In genomic region chr18:48931680-48932461, GRCh38 we compare ENCODE assay signal across 8 cellular contexts. TPM values are rescaled to one million over a fixed set of nuclear protein-coding genes. Genes with fewer than 3 reads are reported as not detected.
DNase-seq lines count a peak whose midpoint lies in the region; ATAC-seq, FAIRE-seq and TF ChIP-seq lines count a peak whose summit lies in the region.

No MANE protein-coding gene starts in this region.

- no peak overlapping the region for H3K4me3 ChIP-seq in HUES48 (ENCODE audit: low read depth, low read length)
- H3K4me3 ChIP-seq in astrocyte (ENCODE audit: insufficient read depth, low read depth, low read length) = no peak overlapping the region
- H3K4me3 ChIP-seq in neural progenitor cell = no peak overlapping the region
- H3K4me3 ChIP-seq in foreskin fibroblast (ENCODE audit: low read depth in 1 of 2, low read length in 2 of 2) = no peak overlapping the region

- peak overlapping the region; percentile 73 for H3K4me2 ChIP-seq in astrocyte (ENCODE audit: low read length)
- H3K4me2 ChIP-seq in neural progenitor cell = no peak overlapping the region

- H3K27ac ChIP-seq in HUES48 (ENCODE audit: low read depth, low read length) (peak overlapping the region; percentile 32), astrocyte (ENCODE audit: low read depth, low read length) (peak overlapping the region; percentile 90), neural progenitor cell (no peak overlapping the region)

- no peaks in the 10 kb centered on the region for H3K27me3 Mint-ChIP-seq in astrocyte (ENCODE audit: low read depth, unreplicated experiment)
- H3K27me3 Mint-ChIP-seq in neural progenitor cell (ENCODE audit: insufficient read depth, low read depth) = peaks cover 7% of the 10 kb centered on the region

- H3K4me1 ChIP-seq in HUES48 (ENCODE audit: control insufficient read depth, insufficient read depth, low read length) (peaks cover 96% of the 10 kb centered on the region), astrocyte (ENCODE audit: insufficient read depth, low read length) (peaks cover 83% of the 10 kb centered on the region), neural progenitor cell (peaks cover 21% of the 10 kb centered on the region)

- no peak for FAIRE-seq in astrocyte (lab: Jason Lieb, UNC)

- H3F3A ChIP-seq in neural progenitor cell (ENCODE audit: low read depth) = no peaks in the 10 kb centered on the region

- TF ChIP-seq CTCF in astrocyte (IDR thresholded peaks at IDR 0.05; ENCODE audit: insufficient read depth, low read depth, low read length) (no peak), neural progenitor cell (IDR thresholded peaks at IDR 0.05) (no peak), foreskin fibroblast (IDR thresholded peaks at IDR 0.05; ENCODE audit: low read depth, low read length) (no peak)

- H3K36me3 Mint-ChIP-seq in astrocyte (ENCODE audit: low read depth, unreplicated experiment) = peaks cover 29% of the 10 kb centered on the region
- H3K36me3 Mint-ChIP-seq in neural progenitor cell = peaks cover 15% of the 10 kb centered on the region

- no peaks in the 10 kb centered on the region for H3K9me3 ChIP-seq in HUES48 (ENCODE audit: control insufficient read depth, insufficient read depth, low read length)
- H3K9me3 ChIP-seq in astrocyte (ENCODE audit: insufficient read depth, low read depth, low read length) = no peaks in the 10 kb centered on the region
- no peaks in the 10 kb centered on the region for H3K9me3 ChIP-seq in neural progenitor cell (ENCODE audit: low read depth)

- H3K36me3 ChIP-seq in HUES48 (ENCODE audit: control insufficient read depth, insufficient read depth, low read length) (peaks cover 9% of the 10 kb centered on the region), astrocyte (ENCODE audit: insufficient read depth, low read length) (peaks cover 6% of the 10 kb centered on the region), neural progenitor cell (no peaks in the 10 kb centered on the region)

- H3K9ac ChIP-seq in HUES48 (ENCODE audit: low read depth, low read length) = no peak overlapping the region
- H3K9ac ChIP-seq in astrocyte (ENCODE audit: low read length) = peak overlapping the region; percentile 57
- no peak overlapping the region for H3K9ac ChIP-seq in neural progenitor cell

- H3K79me2 ChIP-seq in astrocyte (ENCODE audit: insufficient read depth, low read length) (peaks cover 100% of the 10 kb centered on the region), neural progenitor cell (ENCODE audit: low read depth) (no peaks in the 10 kb centered on the region)

- H4K20me1 ChIP-seq in astrocyte (ENCODE audit: insufficient read depth, low read length) (peaks cover 91% of the 10 kb centered on the region), neural progenitor cell (ENCODE audit: low read depth) (no peaks in the 10 kb centered on the region)

- DNase-seq in astrocyte (ENCODE audit: low read depth) (no peak), neural progenitor cell (ENCODE audit: low spot score) (no peak), foreskin fibroblast (no peak), NCI-H1417 treated with DMSO at 0.1 percent for 48 hours (lab: John Stamatoyannopoulos, UW) (no peak), NCI-H1417 (lab: John Stamatoyannopoulos, UW) (no peak)

- H2AFZ ChIP-seq in astrocyte (ENCODE audit: low read depth, low read length) (no peak overlapping the region), neural progenitor cell (replicated peaks) (no peak overlapping the region)

- no peaks in the 10 kb centered on the region for H3K9me3 Mint-ChIP-seq in astrocyte (ENCODE audit: unreplicated experiment)
- H3K9me3 Mint-ChIP-seq in neural progenitor cell = no peaks in the 10 kb centered on the region

- H3K27ac Mint-ChIP-seq in astrocyte (ENCODE audit: unreplicated experiment) (no peak overlapping the region), neural progenitor cell (peak overlapping the region; percentile 75)

- ATAC-seq in GM18502 (IDR thresholded peaks at IDR 0.05; ENCODE audit: poor library complexity, unreplicated experiment) (peak; percentile 39), HG03457 (IDR thresholded peaks at IDR 0.05; ENCODE audit: unreplicated experiment) (no peak)

- H3K4me1 Mint-ChIP-seq in astrocyte (ENCODE audit: low read depth, unreplicated experiment) = peaks cover 93% of the 10 kb centered on the region
- H3K4me1 Mint-ChIP-seq in neural progenitor cell = peaks cover 67% of the 10 kb centered on the region

- H3K4me3 Mint-ChIP-seq in astrocyte (ENCODE audit: unreplicated experiment) (peak overlapping the region; percentile 58), neural progenitor cell (no peak overlapping the region)

- H3K27me3 ChIP-seq in HUES48 (ENCODE audit: control insufficient read depth, insufficient read depth, low read length) (no peaks in the 10 kb centered on the region), astrocyte (ENCODE audit: insufficient read depth, low read length) (no peaks in the 10 kb centered on the region), neural progenitor cell (no peaks in the 10 kb centered on the region)

RNA-seq across cellular contexts. Expression of gene SMAD7, which starts 18.9 kb away (rescaled TPM):
- total RNA-seq in astrocyte (62.9 and 76.2 TPM in 2 replicates), neural progenitor cell (ENCODE audit: low replicate concordance) (1.1 and 2.0 TPM in 2 replicates)

Comparison
In these comparisons a context has a peak if more than half of its experiments do, and no peak if none do; other contexts are left out.
1. RNA of gene SMAD7, which starts 18.9 kb away (total RNA-seq): 62.9 to 76.2 TPM in astrocyte; 1.1 to 2.0 TPM in neural progenitor cell; every median in the first group is over 10 times any median in the second.